8 cellular contexts compared by ENCODE assay signal in genomic region chr6:107490568-107491058, GRCh38. TPM values are rescaled to one million over a fixed set of nuclear protein-coding genes. Genes with fewer than 3 reads are reported as not detected.
DNase-seq lines count a peak whose midpoint lies in the region; ATAC-seq and TF ChIP-seq lines count a peak whose summit lies in the region.

No MANE protein-coding gene starts in this region.

- H3K4me2 ChIP-seq in MM.1S (ENCODE audit: low read depth, low read length), result peak overlapping the region; percentile 98

- peak overlapping the region; percentile 85 to 96 (median 87) for H3K4me3 Mint-ChIP-seq in CD8-positive, alpha-beta memory T cell

- POLR2A ChIA-PET in CD8-positive, alpha-beta memory T cell (lab: Charles Lee), result interaction anchor here (0.7 kb wide), 1 partner anchor 31 kb away, joined by 3 read pairs; the partner anchor contains the start of gene PDSS2

- peak overlapping the region; percentile 82 for H2AFZ ChIP-seq in MM.1S (ENCODE audit: low read length)

- peaks cover 0 to 2% (median 0%) of the 10 kb centered on the region in 5 donors for H3K9me3 Mint-ChIP-seq in CD8-positive, alpha-beta memory T cell

- peaks cover 16 to 34% (median 25%) of the 10 kb centered on the region in 3 donors for H3K4me1 Mint-ChIP-seq in CD8-positive, alpha-beta memory T cell

- H3K4me1 ChIP-seq in CD8-positive, alpha-beta memory T cell (ENCODE audit: insufficient read depth, low read length), result peaks cover 26% of the 10 kb centered on the region
- H3K4me1 ChIP-seq in MM.1S (ENCODE audit: low read length) (no peaks in the 10 kb centered on the region), mononuclear cell (ENCODE audit: insufficient read depth, low read length) (peaks cover 29% of the 10 kb centered on the region), vagina (peaks cover 35% of the 10 kb centered on the region)

- no peak overlapping the region for H3K9ac ChIP-seq in MM.1S (ENCODE audit: low read length)

- H3K27ac Mint-ChIP-seq in CD8-positive, alpha-beta memory T cell, result peak overlapping the region in 5 of 8 donors; percentile 35 to 90 (median 59)

- no peaks in the 10 kb centered on the region for H3K9me3 ChIP-seq in CD8-positive, alpha-beta memory T cell (ENCODE audit: low read length)
- H3K9me3 ChIP-seq in MM.1S (replicated peaks; ENCODE audit: insufficient read depth, low read length) (no peaks in the 10 kb centered on the region), mononuclear cell (ENCODE audit: low read depth, low read length) (no peaks in the 10 kb centered on the region), vagina (no peaks in the 10 kb centered on the region)

- H3F3A ChIP-seq in MM.1S (ENCODE audit: insufficient read depth, low read length), result no peaks in the 10 kb centered on the region

- no peak overlapping the region for H3K27ac ChIP-seq in CD8-positive, alpha-beta memory T cell (ENCODE audit: low read depth, low read length)
- H3K27ac ChIP-seq in MM.1S (ENCODE audit: low read length), result no peak overlapping the region
- H3K27ac ChIP-seq in vagina, result peak overlapping the region; percentile 88

- DNase-seq in CD8-positive, alpha-beta memory T cell, result no peak
- DNase-seq in MM.1S (no peak), choroid plexus epithelial cell (ENCODE audit: low read depth) (peak; percentile 2), vagina (ENCODE audit: extremely low spot score in 2 of 2) (no peak)

- intact Hi-C loops in vagina (cut with DNase I), result loop anchor here (10.0 kb wide), 1 partner anchor 174 kb away; no protein-coding TSS in a partner anchor

- CTCF ChIA-PET in CD8-positive, alpha-beta memory T cell (lab: Charles Lee), result interaction anchor here (1.5 kb wide), 1 partner anchor 30 kb away, joined by 3 read pairs; no protein-coding TSS in a partner anchor

- H3K36me3 Mint-ChIP-seq in CD8-positive, alpha-beta memory T cell, result peaks cover 0 to 5% (median 0%) of the 10 kb centered on the region in 3 donors

- no peaks in the 10 kb centered on the region for H3K79me2 ChIP-seq in MM.1S (ENCODE audit: low read length)

- no peak for TF ChIP-seq POLR2A in vagina (IDR thresholded peaks at IDR 0.05)

- H3K36me3 ChIP-seq in CD8-positive, alpha-beta memory T cell (ENCODE audit: insufficient read depth, low read length), result no peaks in the 10 kb centered on the region
- H3K36me3 ChIP-seq in MM.1S (replicated peaks; ENCODE audit: insufficient read depth, low read length), result no peaks in the 10 kb centered on the region
- no peaks in the 10 kb centered on the region for H3K36me3 ChIP-seq in vagina

- H3K4me3 ChIP-seq in CD8-positive, alpha-beta memory T cell (ENCODE audit: low read length), result peak overlapping the region; percentile 69
- H3K4me3 ChIP-seq in MM.1S (ENCODE audit: low read length) (peak overlapping the region; percentile 69), choroid plexus epithelial cell (ENCODE audit: low read depth, low read length) (peak overlapping the region; percentile 62), mononuclear cell (ENCODE audit: low read length) (peak overlapping the region; percentile 40), vagina (peak overlapping the region; percentile 72)

- H4K20me1 ChIP-seq in MM.1S (ENCODE audit: insufficient read depth, low read length), result no peaks in the 10 kb centered on the region

- ATAC-seq in GM21390 (IDR thresholded peaks at IDR 0.05; ENCODE audit: unreplicated experiment) (no peak), HG02852 (IDR thresholded peaks at IDR 0.05; ENCODE audit: unreplicated experiment) (no peak), HG02938 (IDR thresholded peaks at IDR 0.05; ENCODE audit: unreplicated experiment) (no peak)

- no peaks in the 10 kb centered on the region for H3K9me2 ChIP-seq in MM.1S (replicated peaks; ENCODE audit: insufficient read depth, low read length)

- TF ChIP-seq CTCF in MM.1S (IDR thresholded peaks at IDR 0.05; ENCODE audit: low read length), result no peak
- no peak for TF ChIP-seq CTCF in choroid plexus epithelial cell (conservative IDR thresholded peaks at IDR 0.05; ENCODE audit: low read depth, low read length)
- TF ChIP-seq CTCF in vagina (IDR thresholded peaks at IDR 0.05), result no peak

- peaks cover 56% of the 10 kb centered on the region for H3K27me3 ChIP-seq in CD8-positive, alpha-beta memory T cell (ENCODE audit: insufficient read depth, low read length, poor library complexity, severe bottlenecking)
- H3K27me3 ChIP-seq in MM.1S (replicated peaks; ENCODE audit: insufficient read depth, low read length) (peaks cover 41% of the 10 kb centered on the region), mononuclear cell (ENCODE audit: insufficient read depth, low read length) (peaks cover 92% of the 10 kb centered on the region), vagina (no peaks in the 10 kb centered on the region)

- H3K27me3 Mint-ChIP-seq in CD8-positive, alpha-beta memory T cell, result peaks cover 23 to 44% of the 10 kb centered on the region in 2 donors

RNA-seq across cellular contexts. Expression of gene SOBP, which starts 0.7 kb away (rescaled TPM):
- 1 to 10 TPM in 1 of 2 experiments, under 1 TPM in 1; 0.79 to 1.0 TPM for total RNA-seq in CD8-positive, alpha-beta memory T cell
- 0.30 TPM for polyA plus RNA-seq in CD8-positive, alpha-beta memory T cell
- total RNA-seq in mononuclear cell, result 0.10 TPM
- total RNA-seq in vagina, result 13.3 TPM

RNA-seq across cellular contexts. Expression of gene PDSS2, which starts 31.2 kb away (rescaled TPM):
- total RNA-seq in CD8-positive, alpha-beta memory T cell, result 10 to 100 TPM; 13.7 to 14.2 TPM
- polyA plus RNA-seq in CD8-positive, alpha-beta memory T cell, result 13.4 TPM
- total RNA-seq in mononuclear cell (4.0 TPM), vagina (18.7 TPM)
